Comparison of ENCODE assay signal across 8 cellular contexts in the genomic region with DNA sequence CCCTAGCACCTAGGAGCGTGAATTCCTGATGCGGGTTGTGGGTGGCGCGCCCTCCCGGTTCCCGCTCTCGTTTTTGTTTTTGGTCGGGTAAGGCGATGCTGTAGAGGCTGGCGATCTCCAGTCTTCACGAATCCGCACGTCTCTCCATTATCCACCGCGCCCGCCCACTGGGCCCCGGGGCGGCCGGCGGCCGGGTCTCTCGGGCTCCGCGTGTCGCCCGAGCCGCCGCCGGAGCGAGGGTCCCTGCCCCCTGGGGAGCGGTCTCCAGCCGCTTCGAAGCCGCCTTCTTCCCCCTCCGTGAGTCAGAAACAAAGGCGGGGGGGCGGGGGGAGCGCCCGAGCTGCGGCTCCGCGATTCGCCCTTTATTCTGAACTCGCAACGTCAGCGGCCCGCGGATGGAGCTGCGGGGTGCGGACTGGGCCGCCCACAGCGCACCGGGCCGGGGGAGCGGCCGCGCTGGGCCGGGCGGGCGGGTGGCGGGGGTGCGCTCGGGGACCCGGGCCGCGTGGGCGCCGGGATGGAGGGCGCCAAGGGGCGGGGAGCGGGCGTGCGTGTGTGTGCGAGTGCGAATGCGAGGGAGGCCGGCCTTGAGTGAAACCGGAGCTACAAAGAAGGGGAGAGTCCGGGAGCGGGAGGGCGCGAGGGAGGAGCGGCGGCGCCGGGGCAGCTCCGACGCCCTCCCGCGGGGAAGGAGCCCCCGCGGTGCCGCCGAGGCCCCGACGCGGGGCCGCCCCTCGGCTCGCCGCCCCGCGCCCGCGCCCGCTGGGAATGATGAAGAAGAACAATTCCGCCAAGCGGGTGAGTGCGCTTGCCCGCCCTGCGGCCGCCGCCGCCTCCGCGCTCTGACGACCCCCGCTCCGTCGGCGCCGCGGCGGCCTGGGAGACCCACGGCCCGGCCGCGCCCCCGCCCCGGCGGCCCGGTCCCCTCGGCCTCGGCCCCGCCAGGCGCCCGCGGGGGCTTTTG. TPM values are rescaled to one million over a fixed set of nuclear protein-coding genes. Genes with fewer than 3 reads are reported as not detected.
DNase-seq lines count a peak whose midpoint lies in the region; ATAC-seq and TF ChIP-seq lines count a peak whose summit lies in the region.

A gene with protein sequence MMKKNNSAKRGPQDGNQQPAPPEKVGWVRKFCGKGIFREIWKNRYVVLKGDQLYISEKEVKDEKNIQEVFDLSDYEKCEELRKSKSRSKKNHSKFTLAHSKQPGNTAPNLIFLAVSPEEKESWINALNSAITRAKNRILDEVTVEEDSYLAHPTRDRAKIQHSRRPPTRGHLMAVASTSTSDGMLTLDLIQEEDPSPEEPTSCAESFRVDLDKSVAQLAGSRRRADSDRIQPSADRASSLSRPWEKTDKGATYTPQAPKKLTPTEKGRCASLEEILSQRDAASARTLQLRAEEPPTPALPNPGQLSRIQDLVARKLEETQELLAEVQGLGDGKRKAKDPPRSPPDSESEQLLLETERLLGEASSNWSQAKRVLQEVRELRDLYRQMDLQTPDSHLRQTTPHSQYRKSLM (plus strand): TSS at position 427 of the 964 bp plus-strand sequence. CDS start 342 bp downstream, at position 769.

- ATAC-seq in central memory CD8-positive, alpha-beta T cell (replicated peaks; ENCODE audit: extremely low read depth, poor library complexity, severe bottlenecking): peak; percentile 52

- H3K36me3 Mint-ChIP-seq in central memory CD8-positive, alpha-beta T cell (ENCODE audit: insufficient read depth): peaks cover 25% of the 10 kb centered on the region

- H3K4me3 Mint-ChIP-seq in central memory CD8-positive, alpha-beta T cell: peak within 1 kb of the TSS; percentile 93

- H3K27me3 Mint-ChIP-seq in central memory CD8-positive, alpha-beta T cell: no peaks in the 10 kb centered on the region

- H3K9me3 Mint-ChIP-seq in central memory CD8-positive, alpha-beta T cell: no peaks in the 10 kb centered on the region

- H3K4me3 ChIP-seq in kidney epithelial cell (ENCODE audit: low read depth, low read length): peak within 1 kb of the TSS; percentile 54

- peak; percentile 41 for DNase-seq in DMS79 (lab: John Stamatoyannopoulos, UW)
- DNase-seq in H4 (ENCODE audit: low spot score): peak; percentile 56
- DNase-seq in NCI-H187 (lab: John Stamatoyannopoulos, UW): peak; percentile 73 to 94
- DNase-seq in activated CD4-positive, alpha-beta T cell treated with anti-CD3 and anti-CD28 coated beads for 1 hour: peak; percentile 79
- DNase-seq in central memory CD8-positive, alpha-beta T cell (ENCODE audit: low spot score in 2 of 2): peak; percentile 29 to 56
- no peak for DNase-seq in kidney epithelial cell (ENCODE audit: low read depth)
- peak; percentile 70 to 72 for DNase-seq in stimulated activated CD4-positive, alpha-beta T cell treated with anti-CD3 and anti-CD28 coated beads, Interleukin-1b, Interleukin-23, amount 100 ng/mL, for 1 hour (ENCODE audit: low read depth in 2 of 2)
- no peak for DNase-seq in superior temporal gyrus (ENCODE audit: extremely low spot score)

- peaks cover 41% of the 10 kb centered on the region for H3K4me1 Mint-ChIP-seq in central memory CD8-positive, alpha-beta T cell

- H3K27me3 ChIP-seq in kidney epithelial cell (ENCODE audit: control insufficient read depth, insufficient read depth, low read length): no peaks in the 10 kb centered on the region

- H3K36me3 ChIP-seq in kidney epithelial cell (ENCODE audit: control insufficient read depth, insufficient read depth, low read length): peaks cover 2% of the 10 kb centered on the region

- no peak for TF ChIP-seq CTCF in kidney epithelial cell (IDR thresholded peaks at IDR 0.05; ENCODE audit: insufficient read depth, low read length, poor library complexity, severe bottlenecking)

- peak within 1 kb of the TSS; percentile 93 for H3K27ac Mint-ChIP-seq in central memory CD8-positive, alpha-beta T cell (ENCODE audit: low read depth)

RNA-seq across cellular contexts. Expression of the gene that starts here (rescaled TPM):
- total RNA-seq in H4 (2014; rRNA removed; shearing (Covaris generic)): 24.9 and 25.9 TPM in 2 replicates
- total RNA-seq in kidney epithelial cell: 82.0 and 113 TPM in 2 replicates

Comparison
In these comparisons a context has a peak if more than half of its experiments do, and no peak if none do; other contexts are left out.
1. DNase-seq: peak in DMS79 (single experiment), H4 (single experiment), NCI-H187 (2 of 2), activated CD4-positive, alpha-beta T cell treated with anti-CD3 and anti-CD28 coated beads for 1 hour (single experiment), central memory CD8-positive, alpha-beta T cell (2 of 2) and stimulated activated CD4-positive, alpha-beta T cell treated with anti-CD3 and anti-CD28 coated beads, Interleukin-1b, Interleukin-23, amount 100 ng/mL, for 1 hour (2 of 2); none in kidney epithelial cell (single experiment) and superior temporal gyrus (single experiment).